26 cellular contexts compared by ENCODE assay signal in genomic region chr9:13448482-13448881, GRCh38.
"Had no signal": no experiment of that assay in that cellular context is flagged by ENCODE, and none has a peak within 500 bp of the region (broad histone marks: within the 10 kb centered on the region; RNA-seq: fewer than 3 reads in every experiment).

No MANE protein-coding gene starts in this region.

- H3K36me3 ChIP-seq: ascending aorta, colonic mucosa, WERI-Rb-1 had no signal

- H3K9me3 Mint-ChIP-seq: activated B cell treated with CpG ODN at 0.5 μM for 24 hours; activated CD8-positive, alpha-beta T cell treated with anti-CD3 and anti-CD28 coated beads for 36 hours; activated naive CD4-positive, alpha-beta T cell treated with anti-CD3 and anti-CD28 coated beads for 36 hours; activated naive CD8-positive, alpha-beta T cell treated with anti-CD3 and anti-CD28 coated beads, Interleukin-2, amount 10 ng/mL, durations not matched to agents 7 days and 5 days; activated T-cell treated with anti-CD3 and anti-CD28 coated beads, Interleukin-2, amount 50 U/mL, for 4 hours; activated T-helper 2 cell treated with anti-CD3 and anti-CD28 coated beads, Interferon-gamma antibody, Interleukin-2, Interleukin-4, amounts not matched to agents 10 μg/mL and 5 μg/mL and 100 μg/mL, durations not matched to agents 14 hours and 24 hours and 36 hours; T-helper 2 cell treated with Interferon-gamma antibody and Interleukin-4, amounts not matched to agents 5 μg/mL and 100 μg/mL, for 36 hours had no signal

- H3K4me3 ChIP-seq: ascending aorta, colonic mucosa had no signal

- H3K27me3 ChIP-seq: ascending aorta, colonic mucosa had no signal

- DNase-seq: activated B cell treated with CpG ODN at 0.5 μM for 24 hours; activated CD4-positive, alpha-beta T cell treated with anti-CD3 and anti-CD28 coated beads for 48 hours; activated CD4-positive, alpha-beta T cell treated with anti-CD3 and anti-CD28 coated beads, Interleukin-2, amount 50 U/mL, for 1 hour; activated CD4-positive, alpha-beta T cell treated with anti-CD3 and anti-CD28 coated beads, Interleukin-2, amount 50 U/mL, for 48 hours; activated CD8-positive, alpha-beta memory T cell treated with anti-CD3 and anti-CD28 coated beads for 24 hours; activated CD8-positive, alpha-beta T cell treated with anti-CD3 and anti-CD28 coated beads for 36 hours; activated effector memory CD4-positive, alpha-beta T cell treated with anti-CD3 and anti-CD28 coated beads, Interleukin-2, amount 50 U/mL, for 16 hours; activated naive CD4-positive, alpha-beta T cell treated with anti-CD3 and anti-CD28 coated beads for 36 hours; activated naive CD8-positive, alpha-beta T cell treated with anti-CD3 and anti-CD28 coated beads, Interleukin-2, amount 10 ng/mL, durations not matched to agents 7 days and 5 days; activated T-cell treated with anti-CD3 and anti-CD28 coated beads, Interleukin-2, amount 50 U/mL, for 4 hours; central memory CD4-positive, alpha-beta T cell; cerebellar nuclear complex; colonic mucosa; effector CD8-positive, alpha-beta T cell; foreskin fibroblast; head of caudate nucleus; T-helper 1 cell; T-helper 17 cell; T1000; WERI-Rb-1 had no signal

- H3K9me3 ChIP-seq: ascending aorta, colonic mucosa had no signal

- H3K36me3 Mint-ChIP-seq: activated naive CD4-positive, alpha-beta T cell treated with anti-CD3 and anti-CD28 coated beads, Interleukin-2, amount 50 U/mL, for 72 hours; activated naive CD8-positive, alpha-beta T cell treated with anti-CD3 and anti-CD28 coated beads, Interleukin-2, amount 10 ng/mL, durations not matched to agents 7 days and 5 days had no signal

- H3K4me1 ChIP-seq: colonic mucosa had no signal

- H3K27ac ChIP-seq: ascending aorta, colonic mucosa, WERI-Rb-1 had no signal

- H3K27me3 Mint-ChIP-seq: activated B cell treated with CpG ODN at 0.5 μM for 24 hours; activated CD8-positive, alpha-beta T cell treated with anti-CD3 and anti-CD28 coated beads for 36 hours; activated naive CD8-positive, alpha-beta T cell treated with anti-CD3 and anti-CD28 coated beads, Interleukin-2, amount 10 ng/mL, durations not matched to agents 7 days and 5 days; T-helper 17 cell had no signal

- H3K4me1 Mint-ChIP-seq: activated B cell treated with CpG ODN at 0.5 μM for 24 hours; activated naive CD8-positive, alpha-beta T cell treated with anti-CD3 and anti-CD28 coated beads, Interleukin-2, amount 10 ng/mL, durations not matched to agents 7 days and 5 days; T-helper 17 cell had no signal

- ATAC-seq: activated CD4-positive, CD25-positive, alpha-beta regulatory T cell treated with anti-CD3 and anti-CD28 coated beads, Interleukin-2, amount 50 U/mL, for 24 hours; activated CD8-positive, alpha-beta T cell treated with anti-CD3 and anti-CD28 coated beads for 36 hours; activated naive CD4-positive, alpha-beta T cell treated with anti-CD3 and anti-CD28 coated beads, Interleukin-2, amount 50 U/mL, for 72 hours; activated T-cell treated with anti-CD3 and anti-CD28 coated beads, Interleukin-2, amount 50 U/mL, for 4 hours; esophagus mucosa; T-helper 17 cell had no signal

- H3K4me3 Mint-ChIP-seq: activated B cell treated with CpG ODN at 0.5 μM for 24 hours; activated CD8-positive, alpha-beta T cell treated with anti-CD3 and anti-CD28 coated beads for 36 hours; activated naive CD4-positive, alpha-beta T cell treated with anti-CD3 and anti-CD28 coated beads for 36 hours; activated naive CD8-positive, alpha-beta T cell treated with anti-CD3 and anti-CD28 coated beads, Interleukin-2, amount 10 ng/mL, durations not matched to agents 7 days and 5 days; activated T-cell treated with anti-CD3 and anti-CD28 coated beads, Interleukin-2, amount 50 U/mL, for 4 hours; T-helper 17 cell; T-helper 2 cell treated with Interferon-gamma antibody and Interleukin-4, amounts not matched to agents 5 μg/mL and 100 μg/mL, for 36 hours had no signal

- H3K27ac Mint-ChIP-seq: activated B cell treated with CpG ODN at 0.5 μM for 24 hours; activated CD8-positive, alpha-beta T cell treated with anti-CD3 and anti-CD28 coated beads for 36 hours; activated naive CD4-positive, alpha-beta T cell treated with anti-CD3 and anti-CD28 coated beads for 36 hours; activated naive CD4-positive, alpha-beta T cell treated with anti-CD3 and anti-CD28 coated beads, Interleukin-2, amount 50 U/mL, for 72 hours; activated naive CD8-positive, alpha-beta T cell treated with anti-CD3 and anti-CD28 coated beads, Interleukin-2, amount 10 ng/mL, durations not matched to agents 7 days and 5 days; activated T-helper 2 cell treated with anti-CD3 and anti-CD28 coated beads, Interferon-gamma antibody, Interleukin-2, Interleukin-4, amounts not matched to agents 10 μg/mL and 5 μg/mL and 100 μg/mL, durations not matched to agents 14 hours and 24 hours and 36 hours; T-helper 17 cell; T-helper 2 cell treated with Interferon-gamma antibody and Interleukin-4, amounts not matched to agents 5 μg/mL and 100 μg/mL, for 36 hours had no signal
